Comparison of ENCODE assay signal across 10 cellular contexts in genomic region chr16:30699615-30700099, GRCh38. TPM values are rescaled to one million over a fixed set of nuclear protein-coding genes. Genes with fewer than 3 reads are reported as not detected.
DNase-seq lines count a peak whose midpoint lies in the region; ATAC-seq, FAIRE-seq and TF ChIP-seq lines count a peak whose summit lies in the region.
"Had no signal": no experiment of that assay in that cellular context is flagged by ENCODE, and none has a peak within 500 bp of the region (broad histone marks: within the 10 kb centered on the region; RNA-seq: fewer than 3 reads in every experiment).

No MANE protein-coding gene starts in this region.

- intact Hi-C loops in activated CD4-positive, alpha-beta T cell treated with anti-CD3 and anti-CD28 coated beads, Interleukin-2, amount 10 ng/mL, durations not matched to agents 24 days and 14 days (cut with micrococcal nuclease) = loop anchor here (2.0 kb wide), 2 partner anchors 13 to 703 kb away; partner anchors contain the start of gene INO80E
- intact Hi-C loops in kidney (cut with DNase I) (no loop called here), head of caudate nucleus (cut with DNase I) (loop anchor here (5.0 kb wide), 2 partner anchors 48 to 622 kb away; partner anchors contain the start of genes PHKG2 and PPP4C), mucosa of descending colon (cut with DNase I, micrococcal nuclease) (no loop called here)

- peaks cover 38% of the 10 kb centered on the region for H3K36me3 ChIP-seq in adipocyte (ENCODE audit: control insufficient read depth, insufficient read depth, low read length, severe bottlenecking)
- H3K36me3 ChIP-seq in kidney (ENCODE audit: control insufficient read depth in 1 of 2, insufficient read depth in 2 of 2, low read length in 2 of 2) = peaks cover 16 to 24% of the 10 kb centered on the region in 2 donors
- peaks cover 42% of the 10 kb centered on the region for H3K36me3 ChIP-seq in suprapubic skin
- H3K36me3 ChIP-seq in mucosa of descending colon (ENCODE audit: low read depth) = peaks cover 5% of the 10 kb centered on the region

- no peak for TF ChIP-seq CTCF in kidney (IDR thresholded peaks at IDR 0.05; ENCODE audit: borderline replicate concordance, extremely low read depth, insufficient read depth)
- TF ChIP-seq CTCF in suprapubic skin (IDR thresholded peaks at IDR 0.05) = no peak
- TF ChIP-seq CTCF in mucosa of descending colon (IDR thresholded peaks at IDR 0.05) = no peak

- H3K27me3 ChIP-seq in adipocyte (replicated peaks; ENCODE audit: control insufficient read depth, insufficient read depth, low read length) (no peaks in the 10 kb centered on the region), suprapubic skin (no peaks in the 10 kb centered on the region)

- H3K27ac ChIP-seq in kidney (ENCODE audit: low read depth in 2 of 2, low read length in 2 of 2) = peak overlapping the region in 1 of 2 donors; percentile 100
- peak overlapping the region; percentile 100 for H3K27ac ChIP-seq in suprapubic skin

- ATAC-seq in mucosa of descending colon = no peak
- ATAC-seq in HG02981 (IDR thresholded peaks at IDR 0.05; ENCODE audit: unreplicated experiment) = no peak

- H3K4me3 Mint-ChIP-seq in activated CD4-positive, alpha-beta T cell treated with anti-CD3 and anti-CD28 coated beads, Interleukin-2, amount 10 ng/mL, durations not matched to agents 24 days and 14 days = peak overlapping the region; percentile 97

- WGBS in suprapubic skin = 26% methylated on average over 8 of the region's 8 CpGs

- H3K27ac Mint-ChIP-seq in activated CD4-positive, alpha-beta T cell treated with anti-CD3 and anti-CD28 coated beads, Interleukin-2, amount 10 ng/mL, durations not matched to agents 24 days and 14 days = peak overlapping the region; percentile 96

- H3K27me3 Mint-ChIP-seq in activated CD4-positive, alpha-beta T cell treated with anti-CD3 and anti-CD28 coated beads, Interleukin-2, amount 10 ng/mL, durations not matched to agents 24 days and 14 days = no peaks in the 10 kb centered on the region

- no peak for TF ChIP-seq EP300 in suprapubic skin (IDR thresholded peaks at IDR 0.05)

- peaks cover 28% of the 10 kb centered on the region for H3K4me1 Mint-ChIP-seq in activated CD4-positive, alpha-beta T cell treated with anti-CD3 and anti-CD28 coated beads, Interleukin-2, amount 10 ng/mL, durations not matched to agents 24 days and 14 days

- no peak for DNase-seq in activated CD4-positive, alpha-beta T cell treated with anti-CD3 and anti-CD28 coated beads, Interleukin-2, amount 10 ng/mL, durations not matched to agents 24 days and 14 days
- no peak for DNase-seq in activated CD4-positive, alpha-beta T cell treated with anti-CD3 and anti-CD28 coated beads, Interleukin-2, amount 50 U/mL, for 48 hours
- DNase-seq in adipocyte (ENCODE audit: low read depth) = no peak
- DNase-seq in kidney = no peak
- no peak for DNase-seq in suprapubic skin (ENCODE audit: low spot score in 2 of 2)
- DNase-seq in head of caudate nucleus = no peak
- no peak for DNase-seq in mucosa of descending colon

- no peak for TF ChIP-seq POLR2A in suprapubic skin (IDR thresholded peaks at IDR 0.05)

- H3K4me1 ChIP-seq in adipocyte (ENCODE audit: control insufficient read depth, insufficient read depth, low read length) = peaks cover 28% of the 10 kb centered on the region
- peaks cover 8 to 13% of the 10 kb centered on the region in 2 donors for H3K4me1 ChIP-seq in kidney (ENCODE audit: control insufficient read depth in 1 of 2, insufficient read depth in 1 of 2, low read depth in 1 of 2, low read length in 2 of 2)
- H3K4me1 ChIP-seq in suprapubic skin = peaks cover 27% of the 10 kb centered on the region
- peaks cover 13% of the 10 kb centered on the region for H3K4me1 ChIP-seq in mucosa of descending colon (ENCODE audit: low read depth)

- H3K4me3 ChIP-seq in adipocyte (ENCODE audit: low read length) = peak overlapping the region; percentile 99
- H3K4me3 ChIP-seq in kidney (ENCODE audit: low read length in 2 of 2) = peak overlapping the region; percentile 76 to 86
- peak overlapping the region; percentile 100 for H3K4me3 ChIP-seq in suprapubic skin
- H3K4me3 ChIP-seq in mucosa of descending colon = no peak overlapping the region

- FAIRE-seq in kidney (lab: Jason Lieb, UNC) = no peak
- FAIRE-seq: D721Med, endometrium had no signal

- H3K9ac ChIP-seq in adipocyte (ENCODE audit: low read length) (peak overlapping the region; percentile 100), kidney (ENCODE audit: low read length in 2 of 2) (peak overlapping the region in 1 of 2 donors; percentile 10)

- no peaks in the 10 kb centered on the region for H3K9me3 ChIP-seq in adipocyte (ENCODE audit: control insufficient read depth, low read length)
- H3K9me3 ChIP-seq in kidney (ENCODE audit: control insufficient read depth in 1 of 2, low read length in 2 of 2) = no peaks in the 10 kb centered on the region
- no peaks in the 10 kb centered on the region for H3K9me3 ChIP-seq in suprapubic skin
- no peaks in the 10 kb centered on the region for H3K9me3 ChIP-seq in mucosa of descending colon

- H3K36me3 Mint-ChIP-seq in activated CD4-positive, alpha-beta T cell treated with anti-CD3 and anti-CD28 coated beads, Interleukin-2, amount 10 ng/mL, durations not matched to agents 24 days and 14 days (ENCODE audit: low read depth) = peaks cover 38% of the 10 kb centered on the region

- H3K9me3 Mint-ChIP-seq in activated CD4-positive, alpha-beta T cell treated with anti-CD3 and anti-CD28 coated beads, Interleukin-2, amount 10 ng/mL, durations not matched to agents 24 days and 14 days = no peaks in the 10 kb centered on the region

RNA-seq across cellular contexts. Expression of gene SRCAP, which starts 0.7 kb away (rescaled TPM):
- 90.4 and 91.6 TPM in 2 replicates for total RNA-seq in activated CD4-positive, alpha-beta T cell treated with anti-CD3 and anti-CD28 coated beads, Interleukin-2, amount 10 ng/mL, durations not matched to agents 24 days and 14 days
- total RNA-seq in kidney = 71.9 TPM
- polyA plus RNA-seq in kidney (ENCODE audit: insufficient read depth, low read depth, low replicate concordance) = 1.6 TPM
- total RNA-seq in suprapubic skin = 10 to 100 TPM; 42.9 to 50.0 (median 44.6) TPM
- 10 to 100 TPM; 64.8 to 88.9 (median 65.4) TPM for total RNA-seq in mucosa of descending colon

RNA-seq across cellular contexts. Expression of gene FBRS, which starts 41.4 kb away (rescaled TPM):
- 121 and 124 TPM in 2 replicates for total RNA-seq in activated CD4-positive, alpha-beta T cell treated with anti-CD3 and anti-CD28 coated beads, Interleukin-2, amount 10 ng/mL, durations not matched to agents 24 days and 14 days
- 66.2 TPM for total RNA-seq in kidney
- polyA plus RNA-seq in kidney (ENCODE audit: insufficient read depth, low read depth, low replicate concordance) = 26.3 TPM
- 10 to 100 TPM; 64.5 to 81.3 (median 73.1) TPM for total RNA-seq in suprapubic skin
- total RNA-seq in mucosa of descending colon = 10 to 100 TPM; 82.6 to 97.1 (median 85.8) TPM

RNA-seq across cellular contexts. Expression of gene PHKG2, which starts 48.6 kb away (rescaled TPM):
- 39.5 and 41.0 TPM in 2 replicates for total RNA-seq in activated CD4-positive, alpha-beta T cell treated with anti-CD3 and anti-CD28 coated beads, Interleukin-2, amount 10 ng/mL, durations not matched to agents 24 days and 14 days
- 27.8 TPM for total RNA-seq in kidney
- 34.9 TPM for polyA plus RNA-seq in kidney (ENCODE audit: insufficient read depth, low read depth, low replicate concordance)
- total RNA-seq in suprapubic skin = 10 to 100 TPM; 24.8 to 54.9 (median 36.1) TPM
- 10 to 100 TPM; 32.1 to 37.6 (median 33.0) TPM for total RNA-seq in mucosa of descending colon

RNA-seq across cellular contexts. Expression of gene PRR14, which starts 48.9 kb away (rescaled TPM):
- total RNA-seq in activated CD4-positive, alpha-beta T cell treated with anti-CD3 and anti-CD28 coated beads, Interleukin-2, amount 10 ng/mL, durations not matched to agents 24 days and 14 days = 82.2 and 86.7 TPM in 2 replicates
- total RNA-seq in kidney = 51.6 TPM
- 44.2 TPM for polyA plus RNA-seq in kidney (ENCODE audit: insufficient read depth, low read depth, low replicate concordance)
- 10 to 100 TPM; 56.7 to 68.8 (median 62.1) TPM for total RNA-seq in suprapubic skin
- total RNA-seq in mucosa of descending colon = 10 to 100 TPM; 42.1 to 65.6 (median 45.6) TPM

Comparison
In these comparisons a context has a peak if more than half of its experiments do, and no peak if none do; other contexts are left out.
1. intact Hi-C loops: an anchor here in activated CD4-positive, alpha-beta T cell treated with anti-CD3 and anti-CD28 coated beads, Interleukin-2, amount 10 ng/mL, durations not matched to agents 24 days and 14 days (2.0 kb wide) and head of caudate nucleus (5.0 kb wide); none called in kidney and mucosa of descending colon.